Comparison of ENCODE assay signal across 25 cellular contexts in the genomic region with DNA sequence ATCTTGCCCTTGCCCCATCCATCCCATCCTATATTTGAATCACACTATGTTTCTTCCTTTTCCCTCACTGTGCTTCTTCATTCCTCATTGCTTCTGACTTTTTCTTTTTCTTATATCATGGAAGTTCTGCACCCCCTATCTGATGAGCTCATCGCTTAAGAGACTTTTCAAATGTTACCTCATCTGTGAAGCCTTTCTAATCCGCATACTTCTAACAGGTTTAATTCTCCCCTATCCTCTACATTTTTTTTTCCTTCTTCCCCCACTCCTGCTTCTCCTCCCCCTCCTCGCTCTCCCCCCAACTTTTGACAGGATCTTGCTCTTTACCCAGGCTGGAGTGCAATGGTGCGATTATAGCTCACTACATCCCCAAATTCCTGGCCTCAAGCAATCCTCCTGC.
"Had no signal": no experiment of that assay in that cellular context is flagged by ENCODE, and none has a peak within 500 bp of the region (broad histone marks: within the 10 kb centered on the region; RNA-seq: fewer than 3 reads in every experiment).

No MANE protein-coding gene starts in this region.

- H3K36me3 ChIP-seq: left lung, lower lobe of right lung had no signal

- ATAC-seq: gastrocnemius medialis, heart right ventricle, left cardiac atrium, left lung, left ventricle myocardium superior, lower lobe of right lung, mucosa of descending colon had no signal

- H3K27me3 ChIP-seq: dorsolateral prefrontal cortex, esophagus squamous epithelium, gastrocnemius medialis, heart right ventricle, left lung had no signal

- H3K9me3 ChIP-seq: esophagus squamous epithelium, gastrocnemius medialis, heart right ventricle, left lung, lower lobe of right lung, mucosa of descending colon had no signal

- DNase-seq: dermis blood vessel endothelial cell; dorsolateral prefrontal cortex; effector CD4-positive, alpha-beta T cell; effector memory CD4-positive, alpha-beta T cell; esophagus squamous epithelium; foreskin fibroblast; foreskin melanocyte; gastrocnemius medialis; glutamatergic neuron; head of caudate nucleus; heart right ventricle; hippocampal formation; left cardiac atrium; left lung; left ventricle myocardium superior; lower lobe of right lung; mesenchymal stem cell; mucosa of descending colon; naive B cell had no signal

- H3K27me3 Mint-ChIP-seq: naive B cell had no signal

- H3K27ac ChIP-seq: coronary artery, esophagus squamous epithelium, left lung, lower lobe of right lung had no signal

- H3K4me3 ChIP-seq: coronary artery, dorsolateral prefrontal cortex, esophagus squamous epithelium, gastrocnemius medialis, heart right ventricle, left lung, lower lobe of right lung, mucosa of descending colon had no signal

- H3K4me3 Mint-ChIP-seq: mesothelial cell of epicardium had no signal

- H3K9me3 Mint-ChIP-seq: naive B cell had no signal

- H3K4me1 ChIP-seq: left lung had no signal

- FAIRE-seq: colon, endothelial cell of umbilical vein, islet of Langerhans, keratinocyte had no signal

- H3K27ac Mint-ChIP-seq: mesothelial cell of epicardium had no signal
